Comparison of ENCODE assay signal across 26 cellular contexts in genomic region chr10:132243141-132243540, GRCh38.
"Had no signal": no experiment of that assay in that cellular context is flagged by ENCODE, and none has a peak within 500 bp of the region (broad histone marks: within the 10 kb centered on the region; RNA-seq: fewer than 3 reads in every experiment).

No MANE protein-coding gene starts in this region.

- H3K4me1 ChIP-seq: gastroesophageal sphincter had no signal

- H3K9me3 ChIP-seq: esophagus squamous epithelium, gastroesophageal sphincter had no signal

- H3K27me3 ChIP-seq: brain microvascular endothelial cell, esophagus squamous epithelium, gastroesophageal sphincter had no signal

- H3K4me3 ChIP-seq: esophagus squamous epithelium, gastroesophageal sphincter had no signal

- H3K27ac ChIP-seq: brain microvascular endothelial cell, epithelial cell of prostate, esophagus squamous epithelium, gastroesophageal sphincter, VCaP had no signal

- H3K36me3 ChIP-seq: brain microvascular endothelial cell, esophagus squamous epithelium, gastroesophageal sphincter had no signal

- ATAC-seq: activated CD8-positive, alpha-beta T cell treated with anti-CD3 and anti-CD28 coated beads for 36 hours; activated T-cell treated with anti-CD3 and anti-CD28 coated beads, Interleukin-2, amount 50 U/mL, for 4 hours; activated T-helper 17 cell treated with anti-CD3 and anti-CD28 coated beads, Interleukin-2, amount 50 U/mL, for 72 hours; gastroesophageal sphincter; WTC11 had no signal

- DNase-seq: activated CD4-positive, alpha-beta T cell treated with anti-CD3 and anti-CD28 coated beads for 1 hour; activated CD4-positive, alpha-beta T cell treated with anti-CD3 and anti-CD28 coated beads for 4 hours; activated CD4-positive, alpha-beta T cell treated with anti-CD3 and anti-CD28 coated beads, Interleukin-2, amount 50 U/mL, for 1 hour; activated CD4-positive, alpha-beta T cell treated with anti-CD3 and anti-CD28 coated beads, Interleukin-2, amount 50 U/mL, for 48 hours; activated CD8-positive, alpha-beta memory T cell treated with anti-CD3 and anti-CD28 coated beads for 24 hours; activated CD8-positive, alpha-beta T cell treated with anti-CD3 and anti-CD28 coated beads for 36 hours; activated effector memory CD4-positive, alpha-beta T cell treated with Interleukin-2 at 50 U/mL for 16 hours; activated gamma-delta T cell treated with Interleukin-2 at 50 U/mL for 16 hours; activated naive CD4-positive, alpha-beta T cell treated with anti-CD3 and anti-CD28 coated beads, Interleukin-2, amount 50 U/mL, for 16 hours; activated naive CD4-positive, alpha-beta T cell treated with Interleukin-2 at 50 U/mL for 16 hours; activated T-cell treated with anti-CD3 and anti-CD28 coated beads, Interleukin-2, amount 50 U/mL, for 4 hours; amniotic stem cell; anterior cingulate cortex; brain microvascular endothelial cell; caudate nucleus; cortex of kidney; dermis blood vessel endothelial cell; effector CD8-positive, alpha-beta T cell; esophagus squamous epithelium; foreskin melanocyte; T-helper 2 cell had no signal
